16 cellular contexts compared by ENCODE assay signal in genomic region chr6:42831237-42831636, GRCh38. TPM values are rescaled to one million over a fixed set of nuclear protein-coding genes. Genes with fewer than 3 reads are reported as not detected.
A peak's percentile ranks its signal among the peaks of the same experiment; 100 is the strongest.
DNase-seq lines count a peak whose midpoint lies in the region; ATAC-seq, FAIRE-seq and TF ChIP-seq lines count a peak whose summit lies in the region.
"Had no signal": no experiment of that assay in that cellular context is flagged by ENCODE, and none has a peak within 500 bp of the region (broad histone marks: within the 10 kb centered on the region; RNA-seq: fewer than 3 reads in every experiment).

No MANE protein-coding gene starts in this region.

- POLR2A ChIA-PET in PC-9 (lab: Charles Lee; ENCODE audit: unreplicated experiment) = no interaction called here
- POLR2A ChIA-PET in activated CD8-positive, alpha-beta T cell treated with anti-CD3 and anti-CD28 coated beads, Interleukin-2, amount 10 ng/mL, durations not matched to agents 7 days and 5 days (lab: Charles Lee) = interaction anchor here (0.6 to 1.8 kb wide), 5 partner anchors 18 to 70 kb away, joined by 3 to 4 read pairs (median 4); no protein-coding TSS in a partner anchor

- H3K27me3 Mint-ChIP-seq in natural killer cell (ENCODE audit: low read depth in 2 of 2) (no peaks in the 10 kb centered on the region), astrocyte (ENCODE audit: low read depth, unreplicated experiment) (no peaks in the 10 kb centered on the region)
- H3K27me3 Mint-ChIP-seq in natural killer cell treated with Interleukin-12 subunit alpha and Interleukin-12 subunit beta and Interleukin-15 and Interleukin-18, amount 100 ng/mL, for 72 hours = no peaks in the 10 kb centered on the region
- H3K27me3 Mint-ChIP-seq in activated CD8-positive, alpha-beta T cell treated with anti-CD3 and anti-CD28 coated beads, Interleukin-2, amount 10 ng/mL, durations not matched to agents 7 days and 5 days (ENCODE audit: low read depth) = no peaks in the 10 kb centered on the region

- H4K20me1 ChIP-seq in astrocyte (ENCODE audit: insufficient read depth, low read length) (no peaks in the 10 kb centered on the region), PC-9 (ENCODE audit: insufficient read depth) (no peaks in the 10 kb centered on the region)

- H3K27ac Mint-ChIP-seq in natural killer cell (peak overlapping the region; percentile 25 to 60), astrocyte (ENCODE audit: unreplicated experiment) (no peak overlapping the region)
- H3K27ac Mint-ChIP-seq in natural killer cell treated with Interleukin-12 subunit alpha and Interleukin-12 subunit beta and Interleukin-15 and Interleukin-18, amount 100 ng/mL, for 72 hours = peak overlapping the region in 1 of 2 donors; percentile 16
- H3K27ac Mint-ChIP-seq in activated CD8-positive, alpha-beta T cell treated with anti-CD3 and anti-CD28 coated beads, Interleukin-2, amount 10 ng/mL, durations not matched to agents 7 days and 5 days = no peak overlapping the region
- H3K27ac Mint-ChIP-seq: CD14-positive monocyte had no signal

- no peak for DNase-seq in natural killer cell
- no peak for DNase-seq in natural killer cell treated with Interleukin-12 subunit alpha and Interleukin-12 subunit beta and Interleukin-15 and Interleukin-18, amount 100 ng/mL, for 72 hours (ENCODE audit: low spot score)
- DNase-seq in astrocyte (ENCODE audit: low read depth) = peak; percentile 35
- peak; percentile 69 for DNase-seq in myocyte (ENCODE audit: low read depth)
- no peak for DNase-seq in islet precursor cell
- no peak for DNase-seq in PC-9
- no peak for DNase-seq in activated CD8-positive, alpha-beta T cell treated with anti-CD3 and anti-CD28 coated beads, Interleukin-2, amount 10 ng/mL, durations not matched to agents 7 days and 5 days
- no peak for DNase-seq in LoVo (ENCODE audit: low spot score)
- DNase-seq: KBM-7, NCI-H187 treated with DMSO at 0.1 percent for 48 hours, NCI-H446 had no signal

- no peaks in the 10 kb centered on the region for H3K27me3 ChIP-seq in astrocyte (ENCODE audit: insufficient read depth, low read length)
- no peaks in the 10 kb centered on the region for H3K27me3 ChIP-seq in PC-9 (ENCODE audit: insufficient read depth, low read depth)

- H3K4me2 ChIP-seq in astrocyte (ENCODE audit: low read length) (no peak overlapping the region), PC-9 (no peak overlapping the region)

- H3K4me1 Mint-ChIP-seq in natural killer cell (peaks cover 7 to 9% of the 10 kb centered on the region in 2 donors), astrocyte (ENCODE audit: low read depth, unreplicated experiment) (no peaks in the 10 kb centered on the region)
- peaks cover 0 to 4% of the 10 kb centered on the region in 2 donors for H3K4me1 Mint-ChIP-seq in natural killer cell treated with Interleukin-12 subunit alpha and Interleukin-12 subunit beta and Interleukin-15 and Interleukin-18, amount 100 ng/mL, for 72 hours (ENCODE audit: low read depth in 2 of 2)
- no peaks in the 10 kb centered on the region for H3K4me1 Mint-ChIP-seq in activated CD8-positive, alpha-beta T cell treated with anti-CD3 and anti-CD28 coated beads, Interleukin-2, amount 10 ng/mL, durations not matched to agents 7 days and 5 days (ENCODE audit: low read depth)
- H3K4me1 Mint-ChIP-seq: CD14-positive monocyte had no signal

- no peak overlapping the region for H3K4me3 Mint-ChIP-seq in natural killer cell
- H3K4me3 Mint-ChIP-seq in natural killer cell treated with Interleukin-12 subunit alpha and Interleukin-12 subunit beta and Interleukin-15 and Interleukin-18, amount 100 ng/mL, for 72 hours = no peak overlapping the region
- no peak overlapping the region for H3K4me3 Mint-ChIP-seq in astrocyte (ENCODE audit: unreplicated experiment)
- H3K4me3 Mint-ChIP-seq in activated CD8-positive, alpha-beta T cell treated with anti-CD3 and anti-CD28 coated beads, Interleukin-2, amount 10 ng/mL, durations not matched to agents 7 days and 5 days = no peak overlapping the region
- H3K4me3 Mint-ChIP-seq: CD14-positive monocyte had no signal

- H3K36me3 Mint-ChIP-seq in natural killer cell = peaks cover 16% of the 10 kb centered on the region
- H3K36me3 Mint-ChIP-seq in natural killer cell treated with Interleukin-12 subunit alpha and Interleukin-12 subunit beta and Interleukin-15 and Interleukin-18, amount 100 ng/mL, for 72 hours = peaks cover 11% of the 10 kb centered on the region
- H3K36me3 Mint-ChIP-seq in astrocyte (ENCODE audit: low read depth, unreplicated experiment) = peaks cover 9% of the 10 kb centered on the region
- peaks cover 33% of the 10 kb centered on the region for H3K36me3 Mint-ChIP-seq in activated CD8-positive, alpha-beta T cell treated with anti-CD3 and anti-CD28 coated beads, Interleukin-2, amount 10 ng/mL, durations not matched to agents 7 days and 5 days (ENCODE audit: low read depth)

- FAIRE-seq in astrocyte (lab: Jason Lieb, UNC) = no peak
- FAIRE-seq: A204.1, H1 had no signal

- TF ChIP-seq CTCF in natural killer cell (IDR thresholded peaks at IDR 0.05) = no peak
- TF ChIP-seq CTCF in astrocyte (IDR thresholded peaks at IDR 0.05; ENCODE audit: insufficient read depth, low read depth, low read length) = no peak
- no peak for TF ChIP-seq CTCF in PC-9 (conservative IDR thresholded peaks at IDR 0.05)

- peaks cover 10% of the 10 kb centered on the region for H3K36me3 ChIP-seq in astrocyte (ENCODE audit: insufficient read depth, low read length)
- no peaks in the 10 kb centered on the region for H3K36me3 ChIP-seq in PC-9 (ENCODE audit: low read depth)

- ATAC-seq in natural killer cell = no peak
- no peak for ATAC-seq in natural killer cell treated with Interleukin-12 subunit alpha and Interleukin-12 subunit beta and Interleukin-15 and Interleukin-18, amount 100 ng/mL, for 72 hours
- ATAC-seq in activated CD8-positive, alpha-beta T cell treated with anti-CD3 and anti-CD28 coated beads, Interleukin-2, amount 10 ng/mL, durations not matched to agents 7 days and 5 days = no peak
- ATAC-seq: Panc1, Right ventricle myocardium inferior had no signal

- CTCF ChIA-PET in PC-9 (lab: Charles Lee) = no interaction called here
- CTCF ChIA-PET in activated CD8-positive, alpha-beta T cell treated with anti-CD3 and anti-CD28 coated beads, Interleukin-2, amount 10 ng/mL, durations not matched to agents 7 days and 5 days (lab: Charles Lee) = interaction anchor here (1.3 kb wide), 1 partner anchor 162 kb away, joined by 3 read pairs; no protein-coding TSS in a partner anchor

- H3K4me1 ChIP-seq in astrocyte (ENCODE audit: insufficient read depth, low read length) (no peaks in the 10 kb centered on the region), PC-9 (replicated peaks; ENCODE audit: insufficient read depth) (0 out of 2 replicates have a peak, but pooled peaks cover 6% of the 10 kb centered on the region)

- no peak overlapping the region for H2AFZ ChIP-seq in astrocyte (ENCODE audit: low read depth, low read length)
- H2AFZ ChIP-seq in PC-9 = no peak overlapping the region

- no TSS peak for BruUV-seq in PC-9 (replicated peaks; lab: Mats Ljungman, UMichigan)

- H3K79me2 ChIP-seq in astrocyte (ENCODE audit: insufficient read depth, low read length) (no peaks in the 10 kb centered on the region), PC-9 (ENCODE audit: low read depth) (no peaks in the 10 kb centered on the region)

- intact Hi-C loops in natural killer cell (cut with micrococcal nuclease) = no loop called here
- intact Hi-C loops in PC-9 (cut with micrococcal nuclease; ENCODE audit: unreplicated experiment) = no loop called here

- H3K4me3 ChIP-seq in astrocyte (ENCODE audit: insufficient read depth, low read depth, low read length) = no peak overlapping the region
- no peak overlapping the region for H3K4me3 ChIP-seq in PC-9

- no peaks in the 10 kb centered on the region; the same call in 1 of the 2 replicates for H3K9me2 ChIP-seq in PC-9 (ENCODE audit: insufficient read depth)

- H3K27ac ChIP-seq in astrocyte (ENCODE audit: low read depth, low read length) (no peak overlapping the region), PC-9 (no peak overlapping the region)

- H3K9me3 Mint-ChIP-seq in natural killer cell (no peaks in the 10 kb centered on the region), astrocyte (ENCODE audit: unreplicated experiment) (no peaks in the 10 kb centered on the region)
- H3K9me3 Mint-ChIP-seq in natural killer cell treated with Interleukin-12 subunit alpha and Interleukin-12 subunit beta and Interleukin-15 and Interleukin-18, amount 100 ng/mL, for 72 hours = no peaks in the 10 kb centered on the region
- H3K9me3 Mint-ChIP-seq in activated CD8-positive, alpha-beta T cell treated with anti-CD3 and anti-CD28 coated beads, Interleukin-2, amount 10 ng/mL, durations not matched to agents 7 days and 5 days (ENCODE audit: insufficient read depth) = no peaks in the 10 kb centered on the region

- H3K9me3 ChIP-seq in astrocyte (ENCODE audit: insufficient read depth, low read depth, low read length) (no peaks in the 10 kb centered on the region), PC-9 (ENCODE audit: insufficient read depth, low read depth) (no peaks in the 10 kb centered on the region)

- H3K9ac ChIP-seq in astrocyte (ENCODE audit: low read length) = no peak overlapping the region

- H3F3A ChIP-seq in PC-9 (ENCODE audit: insufficient read depth, low read depth) = no peaks in the 10 kb centered on the region

RNA-seq across cellular contexts. Expression of gene RPL7L1, which starts 48.2 kb away (rescaled TPM):
- 10 to 100 TPM; 66.9 to 67.2 (median 66.9) TPM for total RNA-seq in natural killer cell
- total RNA-seq in natural killer cell treated with Interleukin-12 subunit alpha and Interleukin-12 subunit beta and Interleukin-15 and Interleukin-18, amount 100 ng/mL, for 72 hours = 100 to 1,000 TPM; 125 to 191 TPM
- 90.1 and 92.0 TPM in 2 replicates for total RNA-seq in astrocyte
- total RNA-seq in myocyte = 110 and 113 TPM in 2 replicates
- polyA plus RNA-seq in myocyte (2012) = 72.7 TPM
- total RNA-seq in PC-9 (2021) = 84.1 and 87.1 TPM in 2 replicates
- 10 to 100 TPM; 74.1 to 77.9 TPM for total RNA-seq in activated CD8-positive, alpha-beta T cell treated with anti-CD3 and anti-CD28 coated beads, Interleukin-2, amount 10 ng/mL, durations not matched to agents 7 days and 5 days

RNA-seq across cellular contexts. Expression of gene BICRAL, which starts 49.4 kb away (rescaled TPM):
- total RNA-seq in natural killer cell = 10 to 100 TPM; 31.1 to 43.4 (median 37.1) TPM
- 10 to 100 TPM; 13.5 to 13.9 TPM for total RNA-seq in natural killer cell treated with Interleukin-12 subunit alpha and Interleukin-12 subunit beta and Interleukin-15 and Interleukin-18, amount 100 ng/mL, for 72 hours
- total RNA-seq in astrocyte = 5.9 and 7.1 TPM in 2 replicates
- 4.3 and 4.7 TPM in 2 replicates for total RNA-seq in myocyte
- polyA plus RNA-seq in myocyte (2012) = 4.9 TPM
- total RNA-seq in PC-9 (2021) = 8.5 and 12.9 TPM in 2 replicates
- total RNA-seq in activated CD8-positive, alpha-beta T cell treated with anti-CD3 and anti-CD28 coated beads, Interleukin-2, amount 10 ng/mL, durations not matched to agents 7 days and 5 days = 10 to 100 TPM; 18.0 to 18.8 TPM

Comparison
In these comparisons a context has a peak if more than half of its experiments do, and no peak if none do; other contexts are left out.
1. DNase-seq: peak in astrocyte (single experiment) and myocyte (single experiment); none in natural killer cell (single experiment), natural killer cell treated with Interleukin-12 subunit alpha and Interleukin-12 subunit beta and Interleukin-15 and Interleukin-18, amount 100 ng/mL, for 72 hours (single experiment), islet precursor cell (single experiment), PC-9 (0 of 2), activated CD8-positive, alpha-beta T cell treated with anti-CD3 and anti-CD28 coated beads, Interleukin-2, amount 10 ng/mL, durations not matched to agents 7 days and 5 days (single experiment) and LoVo (single experiment).
2. H3K27ac Mint-ChIP-seq: peak in natural killer cell (2 of 2); none in astrocyte (single experiment) and activated CD8-positive, alpha-beta T cell treated with anti-CD3 and anti-CD28 coated beads, Interleukin-2, amount 10 ng/mL, durations not matched to agents 7 days and 5 days (single experiment).